ENCODE assay signal across 18 cellular contexts in genomic region chr3:20096135-20096685, GRCh38. TPM values are rescaled to one million over a fixed set of nuclear protein-coding genes. Genes with fewer than 3 reads are reported as not detected.
DNase-seq lines count a peak whose midpoint lies in the region; TF ChIP-seq lines count a peak whose summit lies in the region.
"Had no signal": no experiment of that assay in that cellular context is flagged by ENCODE, and none has a peak within 500 bp of the region (broad histone marks: within the 10 kb centered on the region; RNA-seq: fewer than 3 reads in every experiment).

No MANE protein-coding gene starts in this region.

- H3K9me3 ChIP-seq in adipocyte (ENCODE audit: control insufficient read depth, low read length) = no peaks in the 10 kb centered on the region
- H3K9me3 ChIP-seq in prostate gland = no peaks in the 10 kb centered on the region
- H3K9me3 ChIP-seq: Caco-2 had no signal

- no peak for TF ChIP-seq CTCF in fibroblast of mammary gland (conservative IDR thresholded peaks at IDR 0.05; ENCODE audit: control insufficient read depth, insufficient read depth, low read depth, low read length)
- peak in 1 of 4 experiments; percentile 6 for TF ChIP-seq CTCF in prostate gland (IDR thresholded peaks at IDR 0.05)

- peak overlapping the region; percentile 57 to 75 for H3K27ac ChIP-seq in prostate gland
- H3K27ac ChIP-seq: WERI-Rb-1 had no signal

- intact Hi-C loops in prostate gland (cut with DNase I) = no loop called here

- H3K4me1 ChIP-seq in adipocyte (ENCODE audit: control insufficient read depth, insufficient read depth, low read length) (no peaks in the 10 kb centered on the region), prostate gland (replicated peaks) (peaks cover 2% of the 10 kb centered on the region)
- H3K4me1 ChIP-seq: Caco-2 had no signal

- H3K27me3 ChIP-seq in adipocyte (replicated peaks; ENCODE audit: control insufficient read depth, insufficient read depth, low read length) = no peaks in the 10 kb centered on the region
- H3K27me3 ChIP-seq in prostate gland (replicated peaks; ENCODE audit: insufficient read depth) = no peaks in the 10 kb centered on the region

- TF ChIP-seq POLR2A in prostate gland (IDR thresholded peaks at IDR 0.05) = no peak

- 69% methylated on average over 3 of the region's 3 CpGs for WGBS in prostate gland

- DNase-seq in EH (ENCODE audit: low read depth) (peak; percentile 19), adipocyte (ENCODE audit: low read depth) (peak; percentile 73), fibroblast of mammary gland (ENCODE audit: low read depth) (peak; percentile 6), prostate gland (ENCODE audit: low spot score) (no peak), NCI-H2227 treated with DMSO at 0.1 percent for 48 hours (lab: John Stamatoyannopoulos, UW) (no peak), medulla oblongata (ENCODE audit: extremely low spot score) (no peak), cerebellum (ENCODE audit: low spot score) (no peak)
- DNase-seq: activated CD4-positive, alpha-beta memory T cell treated with anti-CD3 and anti-CD28 coated beads, Interleukin-2, amount 10 ng/mL, durations not matched to agents 7 days and 5 days; activated T-cell treated with anti-CD3 and anti-CD28 coated beads, Interleukin-2, amount 50 U/mL, for 24 hours; Caco-2; central memory CD4-positive, alpha-beta T cell; head of caudate nucleus; mesendoderm; NCI-H2029 treated with DMSO at 0.1 percent for 48 hours; NCI-H524 treated with DMSO at 0.1 percent for 48 hours; nephron progenitor cell; retina; WERI-Rb-1 had no signal

- no peak overlapping the region for H3K9ac ChIP-seq in adipocyte (ENCODE audit: low read length)

- H3K4me3 ChIP-seq in adipocyte (ENCODE audit: low read length) (no peak overlapping the region), fibroblast of mammary gland (ENCODE audit: control insufficient read depth, low read depth, low read length) (no peak overlapping the region), prostate gland (no peak overlapping the region)

- H3K36me3 ChIP-seq in adipocyte (ENCODE audit: control insufficient read depth, insufficient read depth, low read length, severe bottlenecking) (no peaks in the 10 kb centered on the region), prostate gland (no peaks in the 10 kb centered on the region)

RNA-seq across cellular contexts. Expression of gene KAT2B, which starts 56.0 kb away (rescaled TPM):
- total RNA-seq in prostate gland = 10 to 100 TPM; 16.4 to 31.7 TPM
- 38.2 TPM for total RNA-seq in cerebellum

Comparison
In these comparisons a context has a peak if more than half of its experiments do, and no peak if none do; other contexts are left out.
1. DNase-seq: peak in EH (single experiment), adipocyte (single experiment) and fibroblast of mammary gland (single experiment); none in prostate gland (single experiment), NCI-H2227 treated with DMSO at 0.1 percent for 48 hours (single experiment), medulla oblongata (single experiment) and cerebellum (single experiment).